14 cellular contexts compared by ENCODE assay signal in the genomic region with DNA sequence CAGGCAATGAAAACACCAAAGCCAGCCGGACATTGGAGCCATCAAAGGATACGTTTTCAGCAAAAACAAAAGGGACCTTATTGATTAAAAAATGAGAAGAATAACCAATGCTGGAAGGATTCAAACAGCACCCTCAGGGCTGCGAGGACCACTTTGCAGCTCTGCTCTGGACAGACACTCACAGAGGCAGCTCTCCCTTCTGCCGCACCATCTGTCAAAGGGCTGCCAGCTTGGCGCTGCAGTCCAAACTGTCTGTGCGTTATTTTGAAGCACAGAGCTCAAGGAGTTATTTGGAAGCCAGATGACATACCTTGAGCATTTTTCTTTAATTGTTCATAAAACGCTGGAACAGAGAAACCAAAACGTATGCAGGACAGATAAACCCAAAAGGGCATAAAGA.
DNase-seq lines count a peak whose midpoint lies in the region; TF ChIP-seq lines count a peak whose summit lies in the region.
"Had no signal": no experiment of that assay in that cellular context is flagged by ENCODE, and none has a peak within 500 bp of the region (broad histone marks: within the 10 kb centered on the region; RNA-seq: fewer than 3 reads in every experiment).

No MANE protein-coding gene starts in this region.

- DNase-seq in DMS 273 treated with DMSO at 0.1 percent for 48 hours (lab: John Stamatoyannopoulos, UW) (peak; percentile 83), NCI-H2171 treated with DMSO at 0.1 percent for 48 hours (lab: John Stamatoyannopoulos, UW) (peak; percentile 92), nephron progenitor cell (no peak), progenitor cell of endocrine pancreas (ENCODE audit: low spot score, unreplicated experiment) (no peak), NCI-H2081 (lab: John Stamatoyannopoulos, UW) (no peak)
- DNase-seq in stimulated activated CD4-positive, alpha-beta T cell treated with anti-CD3 and anti-CD28 coated beads, Interleukin-2, amount 100 ng/mL, for 48 hours, result no peak
- no peak for DNase-seq in activated naive CD4-positive, alpha-beta T cell (lab: John Stamatoyannopoulos, UW)
- DNase-seq: CD8-positive, alpha-beta memory T cell; KG1; NCI-H1048; NCI-H1436 treated with DMSO at 0.1 percent for 48 hours; NCI-H510A; Right ventricle myocardium superior had no signal

- H3K9me3 Mint-ChIP-seq in brain (peaks cover 0 to 6% (median 0%) of the 10 kb centered on the region in 5 experiments), nephron progenitor cell (no peaks in the 10 kb centered on the region), progenitor cell of endocrine pancreas (ENCODE audit: low read depth) (no peaks in the 10 kb centered on the region)
- H3K9me3 Mint-ChIP-seq: CD8-positive, alpha-beta memory T cell had no signal

- no peaks in the 10 kb centered on the region for H3K27me3 Mint-ChIP-seq in brain
- peaks cover 2% of the 10 kb centered on the region for H3K27me3 Mint-ChIP-seq in nephron progenitor cell (ENCODE audit: low read depth, poor library complexity)
- no peaks in the 10 kb centered on the region for H3K27me3 Mint-ChIP-seq in progenitor cell of endocrine pancreas
- H3K27me3 Mint-ChIP-seq: CD8-positive, alpha-beta memory T cell had no signal

- H3K27ac Mint-ChIP-seq in brain (peak overlapping the region; percentile 32 to 87 (median 78)), nephron progenitor cell (peak overlapping the region; percentile 41), progenitor cell of endocrine pancreas (no peak overlapping the region)
- H3K27ac Mint-ChIP-seq: CD8-positive, alpha-beta memory T cell had no signal

- peaks cover 35% of the 10 kb centered on the region for H3K36me3 Mint-ChIP-seq in brain
- peaks cover 55% of the 10 kb centered on the region for H3K36me3 Mint-ChIP-seq in nephron progenitor cell (ENCODE audit: low read depth)
- peaks cover 7% of the 10 kb centered on the region for H3K36me3 Mint-ChIP-seq in progenitor cell of endocrine pancreas (ENCODE audit: insufficient read depth)

- H3K4me1 Mint-ChIP-seq in brain, result peaks cover 63% of the 10 kb centered on the region
- peaks cover 9% of the 10 kb centered on the region for H3K4me1 Mint-ChIP-seq in nephron progenitor cell
- H3K4me1 Mint-ChIP-seq in progenitor cell of endocrine pancreas (ENCODE audit: low read depth), result no peaks in the 10 kb centered on the region
- H3K4me1 Mint-ChIP-seq: CD8-positive, alpha-beta memory T cell had no signal

- TF ChIP-seq CTCF in brain (conservative IDR thresholded peaks at IDR 0.05), result no peak
- TF ChIP-seq CTCF in nephron progenitor cell (IDR thresholded peaks at IDR 0.05), result no peak
- no peak for TF ChIP-seq CTCF in progenitor cell of endocrine pancreas (IDR thresholded peaks at IDR 0.05; ENCODE audit: unreplicated experiment)

- H3K4me3 Mint-ChIP-seq in brain, result no peak overlapping the region
- no peak overlapping the region for H3K4me3 Mint-ChIP-seq in nephron progenitor cell
- H3K4me3 Mint-ChIP-seq in progenitor cell of endocrine pancreas (ENCODE audit: low read depth), result no peak overlapping the region
- H3K4me3 Mint-ChIP-seq: CD8-positive, alpha-beta memory T cell had no signal

Comparison
In these comparisons a context has a peak if more than half of its experiments do, and no peak if none do; other contexts are left out.
1. DNase-seq: peak in DMS 273 treated with DMSO at 0.1 percent for 48 hours (single experiment) and NCI-H2171 treated with DMSO at 0.1 percent for 48 hours (single experiment); none in nephron progenitor cell (single experiment), progenitor cell of endocrine pancreas (single experiment), stimulated activated CD4-positive, alpha-beta T cell treated with anti-CD3 and anti-CD28 coated beads, Interleukin-2, amount 100 ng/mL, for 48 hours (0 of 2), NCI-H2081 (0 of 2) and activated naive CD4-positive, alpha-beta T cell (0 of 4).